10 cellular contexts compared by ENCODE assay signal in the genomic region with DNA sequence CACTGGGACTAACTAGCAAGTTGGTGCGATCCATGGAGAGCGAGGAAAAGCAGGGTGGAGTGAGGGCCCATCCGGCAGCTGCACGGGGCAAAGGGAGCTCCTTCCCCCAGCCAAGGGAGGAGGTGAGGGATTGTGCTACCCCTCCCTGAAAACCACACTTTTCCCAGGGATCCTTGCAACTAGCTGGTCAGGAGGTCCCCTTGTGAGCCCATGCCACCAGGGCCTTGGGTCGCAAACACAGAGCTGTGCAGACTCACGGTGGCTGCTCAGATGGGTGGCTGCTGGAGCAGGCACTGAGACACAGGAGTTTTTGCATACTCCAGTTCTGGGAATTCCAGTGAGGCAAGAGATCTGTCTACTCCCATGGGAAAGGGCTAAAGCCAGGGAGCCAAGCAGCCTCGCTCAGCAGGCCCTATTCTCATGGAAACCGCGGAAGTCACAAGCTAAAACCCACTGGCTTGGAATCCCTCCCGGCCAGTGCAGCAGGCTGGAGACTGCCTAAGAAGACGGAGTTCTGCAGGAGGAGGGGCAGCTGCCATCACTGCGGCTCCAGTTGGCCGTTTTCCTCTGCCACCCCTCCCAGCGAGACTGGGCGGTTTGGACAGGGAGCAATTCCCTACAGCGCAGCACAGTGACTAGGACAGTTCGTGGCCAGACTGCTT. TPM values are rescaled to one million over a fixed set of nuclear protein-coding genes. Genes with fewer than 3 reads are reported as not detected.
DNase-seq lines count a peak whose midpoint lies in the region; ATAC-seq and TF ChIP-seq lines count a peak whose summit lies in the region.
"Had no signal": no experiment of that assay in that cellular context is flagged by ENCODE, and none has a peak within 500 bp of the region (broad histone marks: within the 10 kb centered on the region; RNA-seq: fewer than 3 reads in every experiment).

No MANE protein-coding gene starts in this region.

- peak overlapping the region in 1 of 2 donors; percentile 14 for H3K4me3 ChIP-seq in right atrium auricular region
- H3K4me3 ChIP-seq in esophagus muscularis mucosa = peak overlapping the region in 3 of 4 donors; percentile 26 to 29 (median 27)

- peaks cover 12% of the 10 kb centered on the region for H3K27me3 Mint-ChIP-seq in mesothelial cell of epicardium (ENCODE audit: low read depth)
- H3K27me3 Mint-ChIP-seq in activated naive CD8-positive, alpha-beta T cell treated with anti-CD3 and anti-CD28 coated beads, Interleukin-2, amount 50 U/mL, for 24 hours = peaks cover 4% of the 10 kb centered on the region

- 52% methylated on average over 10 of the region's 17 CpGs for WGBS in esophagus muscularis mucosa

- no peaks in the 10 kb centered on the region for H3K36me3 ChIP-seq in right atrium auricular region
- H3K36me3 ChIP-seq in esophagus muscularis mucosa = peaks cover 0 to 6% (median 2%) of the 10 kb centered on the region in 4 donors

- no peak for TF ChIP-seq POLR2A in esophagus muscularis mucosa (IDR thresholded peaks at IDR 0.05; ENCODE audit: low read depth)

- no peaks in the 10 kb centered on the region for H3K27me3 ChIP-seq in right atrium auricular region
- H3K27me3 ChIP-seq in esophagus muscularis mucosa = no peaks in the 10 kb centered on the region

- peaks cover 12% of the 10 kb centered on the region for H3K36me3 Mint-ChIP-seq in mesothelial cell of epicardium
- peaks cover 12% of the 10 kb centered on the region for H3K36me3 Mint-ChIP-seq in activated naive CD8-positive, alpha-beta T cell treated with anti-CD3 and anti-CD28 coated beads, Interleukin-2, amount 50 U/mL, for 24 hours (ENCODE audit: low read depth)

- H3K4me1 Mint-ChIP-seq in mesothelial cell of epicardium = no peaks in the 10 kb centered on the region
- H3K4me1 Mint-ChIP-seq in activated naive CD8-positive, alpha-beta T cell treated with anti-CD3 and anti-CD28 coated beads, Interleukin-2, amount 50 U/mL, for 24 hours = no peaks in the 10 kb centered on the region

- H3K9me3 ChIP-seq in right atrium auricular region (peaks cover 0 to 10% of the 10 kb centered on the region in 2 donors), esophagus muscularis mucosa (peaks cover 0 to 9% (median 0%) of the 10 kb centered on the region in 4 donors)

- peak overlapping the region; percentile 44 for H3K4me3 Mint-ChIP-seq in mesothelial cell of epicardium
- no peak overlapping the region for H3K4me3 Mint-ChIP-seq in activated naive CD8-positive, alpha-beta T cell treated with anti-CD3 and anti-CD28 coated beads, Interleukin-2, amount 50 U/mL, for 24 hours

- TF ChIP-seq EP300 in esophagus muscularis mucosa (IDR thresholded peaks at IDR 0.05) = no peak

- peaks cover 38% of the 10 kb centered on the region for H3K9me3 Mint-ChIP-seq in mesothelial cell of epicardium
- peaks cover 9% of the 10 kb centered on the region for H3K9me3 Mint-ChIP-seq in activated naive CD8-positive, alpha-beta T cell treated with anti-CD3 and anti-CD28 coated beads, Interleukin-2, amount 50 U/mL, for 24 hours

- peak overlapping the region in 1 of 2 donors; percentile 21 for H3K27ac ChIP-seq in right atrium auricular region
- H3K27ac ChIP-seq in esophagus muscularis mucosa (replicated peaks in 1 of 4) = no peak overlapping the region
- H3K27ac ChIP-seq: C4-2B had no signal

- no peak for TF ChIP-seq CTCF in right atrium auricular region (IDR thresholded peaks at IDR 0.05)
- no peak for TF ChIP-seq CTCF in esophagus muscularis mucosa (IDR thresholded peaks at IDR 0.05)
- TF ChIP-seq CTCF in mesothelial cell of epicardium (IDR thresholded peaks at IDR 0.05; ENCODE audit: unreplicated experiment) = no peak

- intact Hi-C loops in Right ventricle myocardium inferior (cut with DNase I) (no loop called here), esophagus muscularis mucosa (cut with DNase I) (no loop called here)

- ATAC-seq in Right ventricle myocardium inferior (peak; percentile 84), GM19351 (IDR thresholded peaks at IDR 0.05; ENCODE audit: unreplicated experiment) (no peak)
- ATAC-seq in activated naive CD8-positive, alpha-beta T cell treated with anti-CD3 and anti-CD28 coated beads, Interleukin-2, amount 50 U/mL, for 24 hours = no peak

- H3K27ac Mint-ChIP-seq in mesothelial cell of epicardium = peak overlapping the region; percentile 44
- no peak overlapping the region for H3K27ac Mint-ChIP-seq in activated naive CD8-positive, alpha-beta T cell treated with anti-CD3 and anti-CD28 coated beads, Interleukin-2, amount 50 U/mL, for 24 hours

- peak; percentile 80 for DNase-seq in Right ventricle myocardium inferior (ENCODE audit: missing footprints)
- DNase-seq in right atrium auricular region (ENCODE audit: low spot score) = no peak
- no peak for DNase-seq in esophagus muscularis mucosa (ENCODE audit: extremely low spot score)
- peak in 1 of 2 experiments; percentile 41 for DNase-seq in mesothelial cell of epicardium (ENCODE audit: low spot score in 2 of 2, unreplicated experiment in 2 of 2)
- DNase-seq in activated naive CD8-positive, alpha-beta T cell treated with anti-CD3 and anti-CD28 coated beads, Interleukin-2, amount 50 U/mL, for 24 hours = no peak
- no peak for DNase-seq in AML-193 (lab: John Stamatoyannopoulos, UW)
- DNase-seq in KG1 (lab: John Stamatoyannopoulos, UW) = no peak

- peaks cover 0 to 7% of the 10 kb centered on the region in 2 donors for H3K4me1 ChIP-seq in right atrium auricular region
- peaks cover 0 to 13% (median 11%) of the 10 kb centered on the region in 4 donors for H3K4me1 ChIP-seq in esophagus muscularis mucosa

RNA-seq across cellular contexts. Expression of gene ZNF705A, which starts 10.9 kb away (rescaled TPM):
- total RNA-seq in Right ventricle myocardium inferior (not detected), right atrium auricular region (not detected), esophagus muscularis mucosa (not detected), mesothelial cell of epicardium (not detected in 3 replicates)
- total RNA-seq: NCI-H460 had no signal

RNA-seq across cellular contexts. Expression of gene CLEC4A, which starts 22.5 kb away (rescaled TPM):
- total RNA-seq in Right ventricle myocardium inferior (1.2 TPM), right atrium auricular region (under 1 TPM in 1 of 2 donors, not detected in 1; 0.67 TPM), esophagus muscularis mucosa (1 to 10 TPM in 2 of 4 donors, under 1 TPM in 2; 0.40 to 2.2 (median 0.91) TPM), mesothelial cell of epicardium (0.70 to 1.5 TPM (median 1.1 TPM) in 3 replicates)
- total RNA-seq: NCI-H460 had no signal
